11 cellular contexts compared by ENCODE assay signal in genomic region chr16:14528306-14528948, GRCh38.
A peak's percentile ranks its signal among the peaks of the same experiment; 100 is the strongest.
DNase-seq lines count a peak whose midpoint lies in the region; ATAC-seq and TF ChIP-seq lines count a peak whose summit lies in the region.
"Had no signal": no experiment of that assay in that cellular context is flagged by ENCODE, and none has a peak within 500 bp of the region (broad histone marks: within the 10 kb centered on the region; RNA-seq: fewer than 3 reads in every experiment).

No MANE protein-coding gene starts in this region.

- H3K4me1 ChIP-seq in PC-3 (ENCODE audit: insufficient read depth, low read length) (peaks cover 12% of the 10 kb centered on the region), sigmoid colon (peaks cover 0 to 33% (median 23%) of the 10 kb centered on the region in 4 donors)

- peak overlapping the region; percentile 73 for H3K4me2 ChIP-seq in PC-3 (ENCODE audit: low read length)

- no peaks in the 10 kb centered on the region for H4K20me1 ChIP-seq in PC-3 (ENCODE audit: low read length)

- H3K36me3 ChIP-seq in PC-3 (ENCODE audit: low read depth, low read length) (no peaks in the 10 kb centered on the region; the same call in 1 of the 2 replicates), sigmoid colon (no peaks in the 10 kb centered on the region)

- POLR2A ChIA-PET in PC-3 (lab: Charles Lee; ENCODE audit: unreplicated experiment), result no interaction called here

- peak overlapping the region; percentile 73 for H2AFZ ChIP-seq in PC-3 (ENCODE audit: low read length)

- no peaks in the 10 kb centered on the region for H3K36me3 Mint-ChIP-seq in natural killer cell

- H3K9ac ChIP-seq in PC-3 (ENCODE audit: low read length), result peak overlapping the region; percentile 42

- H3K4me3 Mint-ChIP-seq in natural killer cell, result no peak overlapping the region
- H3K4me3 Mint-ChIP-seq: activated CD4-positive, alpha-beta T cell treated with anti-CD3 and anti-CD28 coated beads, Interleukin-2, amount 10 ng/mL, durations not matched to agents 7 days and 5 days; CD4-positive, CD25-positive, alpha-beta regulatory T cell; central memory CD8-positive, alpha-beta T cell had no signal

- ATAC-seq in PC-3, result no peak
- no peak for ATAC-seq in omental fat pad (ENCODE audit: low FRiP score)
- no peak for ATAC-seq in natural killer cell

- intact Hi-C loops in PC-3 (cut with micrococcal nuclease), result loop anchor here (2.0 kb wide), 1 partner anchor 280 kb away; no protein-coding TSS in a partner anchor
- intact Hi-C loops in sigmoid colon (cut with DNase I), result loop anchor here (2.0 to 5.0 kb wide), 3 partner anchors 241 to 606 kb away; partner anchors contain the start of gene ERCC4
- intact Hi-C loops in natural killer cell (cut with micrococcal nuclease), result no loop called here

- H3K27ac ChIP-seq in C4-2B (peak overlapping the region; percentile 79), PC-3 (ENCODE audit: low read length) (peak overlapping the region; percentile 37), sigmoid colon (peak overlapping the region; percentile 48 to 56 (median 50))

- H3K27ac Mint-ChIP-seq in natural killer cell, result no peak overlapping the region
- H3K27ac Mint-ChIP-seq: activated CD4-positive, alpha-beta T cell treated with anti-CD3 and anti-CD28 coated beads, Interleukin-2, amount 10 ng/mL, durations not matched to agents 7 days and 5 days; CD4-positive, CD25-positive, alpha-beta regulatory T cell had no signal

- no peaks in the 10 kb centered on the region for H3K27me3 Mint-ChIP-seq in natural killer cell (ENCODE audit: low read depth in 2 of 2)
- H3K27me3 Mint-ChIP-seq: activated CD4-positive, alpha-beta T cell treated with anti-CD3 and anti-CD28 coated beads, Interleukin-2, amount 10 ng/mL, durations not matched to agents 7 days and 5 days; CD4-positive, CD25-positive, alpha-beta regulatory T cell; central memory CD8-positive, alpha-beta T cell had no signal

- H3K4me1 Mint-ChIP-seq in natural killer cell, result peaks cover 7 to 16% of the 10 kb centered on the region in 2 donors

- no peaks in the 10 kb centered on the region for H3K9me3 ChIP-seq in PC-3 (ENCODE audit: low read length)
- no peaks in the 10 kb centered on the region for H3K9me3 ChIP-seq in sigmoid colon

- H3F3A ChIP-seq in PC-3 (ENCODE audit: low read length, unreplicated experiment), result no peaks in the 10 kb centered on the region

- H3K79me2 ChIP-seq in PC-3 (ENCODE audit: low read length), result no peaks in the 10 kb centered on the region

- H3K27me3 ChIP-seq in PC-3 (ENCODE audit: low read length), result no peaks in the 10 kb centered on the region
- no peaks in the 10 kb centered on the region for H3K27me3 ChIP-seq in sigmoid colon

- CTCF ChIA-PET in PC-3 (lab: Charles Lee), result interaction anchor here (0.5 kb wide), 1 partner anchor 117 kb away, joined by 8 read pairs; no protein-coding TSS in a partner anchor

- TF ChIP-seq CTCF in C4-2B (conservative IDR thresholded peaks at IDR 0.05) (no peak), PC-3 (conservative IDR thresholded peaks at IDR 0.05; ENCODE audit: low read depth, low read length) (no peak), sigmoid colon (IDR thresholded peaks at IDR 0.05) (no peak), omental fat pad (IDR thresholded peaks at IDR 0.05) (no peak), natural killer cell (IDR thresholded peaks at IDR 0.05) (no peak)

- H3K9me2 ChIP-seq in PC-3 (replicated peaks; ENCODE audit: low read length), result no peaks in the 10 kb centered on the region

- TF ChIP-seq POLR2A in sigmoid colon (IDR thresholded peaks at IDR 0.05), result no peak

- 76 to 81% methylated on average over 7 of the region's 7 CpGs for WGBS in sigmoid colon, 2 donors

- DNase-seq in PC-3 (no peak), fibroblast of peridontal ligament (ENCODE audit: extremely low read depth) (peak; percentile 11), sigmoid colon (no peak), NCI-H2081 treated with DMSO at 0.1 percent for 48 hours (lab: John Stamatoyannopoulos, UW) (no peak), omental fat pad (ENCODE audit: low spot score) (no peak), natural killer cell (no peak), EL (no peak)

- no peaks in the 10 kb centered on the region for H3K9me3 Mint-ChIP-seq in natural killer cell
- H3K9me3 Mint-ChIP-seq: CD4-positive, CD25-positive, alpha-beta regulatory T cell; central memory CD8-positive, alpha-beta T cell had no signal

- no peak for TF ChIP-seq EP300 in sigmoid colon (IDR thresholded peaks at IDR 0.05)

- no TSS peak for BruUV-seq in PC-3 (replicated peaks; lab: Mats Ljungman, UMichigan)

- no peak overlapping the region for H3K4me3 ChIP-seq in PC-3 (ENCODE audit: low read length)
- H3K4me3 ChIP-seq in sigmoid colon, result peak overlapping the region in 3 of 4 donors; percentile 28 to 38 (median 29)
